Comparison of ENCODE assay signal across 8 cellular contexts in the genomic region with DNA sequence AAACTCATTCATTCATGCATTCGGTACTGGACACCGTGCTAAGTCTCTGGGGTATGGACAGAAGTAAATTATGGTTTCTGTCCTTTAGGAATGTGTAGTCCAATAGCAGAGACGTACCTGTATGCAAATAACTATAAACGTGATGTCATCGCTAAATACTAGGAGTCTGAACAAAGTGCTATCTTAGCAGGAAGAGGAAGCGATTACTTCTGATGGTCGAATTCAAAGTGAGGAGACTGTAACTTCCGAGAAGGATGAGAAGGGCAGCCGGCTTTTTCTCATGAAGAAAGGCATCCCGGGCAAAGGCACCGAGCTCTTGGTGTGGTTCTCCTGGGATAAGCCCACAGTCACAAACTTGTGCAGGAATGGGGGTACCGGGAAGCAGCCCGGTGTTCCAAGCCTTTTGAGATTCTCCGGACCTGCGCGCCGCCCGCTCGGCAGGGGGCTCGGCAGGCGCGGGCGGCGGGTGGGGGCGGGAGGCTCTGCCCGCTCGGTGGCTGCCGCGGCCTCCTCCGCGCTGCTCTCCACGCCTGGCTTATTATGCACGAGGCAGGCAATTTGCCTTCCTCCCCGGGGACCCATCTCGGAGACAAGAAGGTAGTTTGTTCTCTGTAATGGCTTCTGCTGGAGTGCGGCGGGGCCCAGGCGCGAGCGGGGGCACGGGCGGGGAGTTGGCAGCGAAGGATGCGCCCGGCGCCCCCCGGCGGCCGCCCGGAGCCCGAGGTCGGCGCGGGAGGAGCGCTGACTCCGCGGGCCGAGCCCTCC.
DNase-seq lines count a peak whose midpoint lies in the region; ATAC-seq and TF ChIP-seq lines count a peak whose summit lies in the region.

No MANE protein-coding gene starts in this region.

- H3K36me3 Mint-ChIP-seq in WTC11 (peaks cover 9% of the 10 kb centered on the region), endothelial cell (ENCODE audit: low read depth, unreplicated experiment) (no peaks in the 10 kb centered on the region)

- no peaks in the 10 kb centered on the region; a peak in 1 of 22 replicates for H4K20me1 ChIP-seq in BLaER1 treated with 17β-estradiol and CSF1 and Interleukin-3, amounts not matched to agents 10 nM and 100 nM
- H4K20me1 ChIP-seq in KMS-11 (ENCODE audit: insufficient read depth): no peaks in the 10 kb centered on the region

- TF ChIP-seq EP300 in suprapubic skin (IDR thresholded peaks at IDR 0.05): no peak

- H3K9ac ChIP-seq in BLaER1 treated with 17β-estradiol and CSF1 and Interleukin-3, amounts not matched to agents 10 nM and 100 nM: peak overlapping the region; percentile 24 to 78 (median 68); a peak in 21 of 22 replicates
- H3K9ac ChIP-seq in KMS-11: no peak overlapping the region

- H3K27me3 ChIP-seq in BLaER1 treated with 17β-estradiol and CSF1 and Interleukin-3, amounts not matched to agents 10 nM and 100 nM: peaks cover 0 to 21% (median 0%) of the 10 kb centered on the region in 11 experiments; a peak in 4 of 22 replicates
- peaks cover 16% of the 10 kb centered on the region for H3K27me3 ChIP-seq in KMS-11 (ENCODE audit: insufficient read depth, low read depth)
- H3K27me3 ChIP-seq in mononuclear cell (ENCODE audit: insufficient read depth, low read length): peaks cover 28% of the 10 kb centered on the region
- H3K27me3 ChIP-seq in suprapubic skin: peaks cover 24% of the 10 kb centered on the region

- peak overlapping the region in 9 of 11 experiments; percentile 17 to 67 (median 54); a peak in 13 of 22 replicates for H3K27ac ChIP-seq in BLaER1 treated with 17β-estradiol and CSF1 and Interleukin-3, amounts not matched to agents 10 nM and 100 nM
- no peak overlapping the region for H3K27ac ChIP-seq in KMS-11
- no peak overlapping the region for H3K27ac ChIP-seq in suprapubic skin

- H3K4me1 Mint-ChIP-seq in WTC11 (peaks cover 51% of the 10 kb centered on the region), endothelial cell (ENCODE audit: unreplicated experiment) (peaks cover 9% of the 10 kb centered on the region)

- H3K36me3 ChIP-seq in BLaER1 treated with 17β-estradiol and CSF1 and Interleukin-3, amounts not matched to agents 10 nM and 100 nM: no peaks in the 10 kb centered on the region
- H3K36me3 ChIP-seq in KMS-11 (ENCODE audit: insufficient read depth) (no peaks in the 10 kb centered on the region), suprapubic skin (no peaks in the 10 kb centered on the region)

- H3K4me3 Mint-ChIP-seq in WTC11: peak overlapping the region; percentile 79
- H3K4me3 Mint-ChIP-seq in endothelial cell (ENCODE audit: unreplicated experiment): peak overlapping the region; percentile 88

- H3K27ac Mint-ChIP-seq in WTC11: peak overlapping the region; percentile 35; the same call in 1 of the 2 replicates
- peak overlapping the region; percentile 53 for H3K27ac Mint-ChIP-seq in endothelial cell (ENCODE audit: unreplicated experiment)

- WGBS in suprapubic skin: 17% methylated on average over 15 of the region's 58 CpGs

- no peak for TF ChIP-seq POLR2A in suprapubic skin (IDR thresholded peaks at IDR 0.05)

- peaks cover 49% of the 10 kb centered on the region for H3K27me3 Mint-ChIP-seq in WTC11 (ENCODE audit: low read depth)
- peaks cover 15% of the 10 kb centered on the region for H3K27me3 Mint-ChIP-seq in endothelial cell (ENCODE audit: unreplicated experiment)

- peaks cover 4% of the 10 kb centered on the region; the same call in 1 of the 2 replicates for H3K9me3 Mint-ChIP-seq in WTC11
- H3K9me3 Mint-ChIP-seq in endothelial cell (ENCODE audit: unreplicated experiment): no peaks in the 10 kb centered on the region

- peaks cover 6 to 21% (median 12%) of the 10 kb centered on the region in 10 experiments; a peak in 19 of 20 replicates for H3K4me1 ChIP-seq in BLaER1 treated with 17β-estradiol and CSF1 and Interleukin-3, amounts not matched to agents 10 nM and 100 nM
- H3K4me1 ChIP-seq in KMS-11 (ENCODE audit: low read depth, poor library complexity, severe bottlenecking) (peaks cover 3% of the 10 kb centered on the region), mononuclear cell (ENCODE audit: insufficient read depth, low read length) (peaks cover 16% of the 10 kb centered on the region), suprapubic skin (peaks cover 14% of the 10 kb centered on the region)

- POLR2A ChIA-PET in WTC11 (lab: Charles Lee): no interaction called here

- peak overlapping the region; percentile 69 for H2AFZ ChIP-seq in KMS-11 (ENCODE audit: low read depth)

- peak overlapping the region; percentile 71 to 97 (median 86) for H3K4me2 ChIP-seq in BLaER1 treated with 17β-estradiol and CSF1 and Interleukin-3, amounts not matched to agents 10 nM and 100 nM
- H3K4me2 ChIP-seq in KMS-11: peak overlapping the region; percentile 18

- TF ChIP-seq CTCF in KMS-11 (conservative IDR thresholded peaks at IDR 0.05; ENCODE audit: low read depth, low read length) (no peak; the same call in 1 of the 2 replicates), WTC11 (IDR thresholded peaks at IDR 0.05) (peak; percentile 19; the same call in 1 of the 2 replicates), endothelial cell (IDR thresholded peaks at IDR 0.05; ENCODE audit: unreplicated experiment) (peak; percentile 63), suprapubic skin (IDR thresholded peaks at IDR 0.05) (peak in 1 of 2 donors; percentile 49)

- DNase-seq in WTC11 (ENCODE audit: low spot score): peak; percentile 65
- DNase-seq in endothelial cell (ENCODE audit: low spot score): peak; percentile 70
- no peak for DNase-seq in suprapubic skin (ENCODE audit: low spot score in 2 of 2)
- DNase-seq in superior temporal gyrus (ENCODE audit: extremely low spot score): no peak

- peak overlapping the region; percentile 52 to 74 (median 60) for H3K4me3 ChIP-seq in BLaER1 treated with 17β-estradiol and CSF1 and Interleukin-3, amounts not matched to agents 10 nM and 100 nM
- peak overlapping the region; percentile 57 for H3K4me3 ChIP-seq in KMS-11 (IDR thresholded peaks at IDR 0.05; ENCODE audit: insufficient read depth, low read depth, low read length)
- H3K4me3 ChIP-seq in mononuclear cell (ENCODE audit: low read length): peak overlapping the region; percentile 23
- peak overlapping the region; percentile 50 for H3K4me3 ChIP-seq in suprapubic skin

- H3K9me3 ChIP-seq in BLaER1 treated with 17β-estradiol and CSF1 and Interleukin-3, amounts not matched to agents 10 nM and 100 nM (replicated peaks in 1 of 11): peaks cover 13 to 26% (median 17%) of the 10 kb centered on the region in 11 experiments
- H3K9me3 ChIP-seq in mononuclear cell (ENCODE audit: low read depth, low read length) (no peaks in the 10 kb centered on the region), suprapubic skin (no peaks in the 10 kb centered on the region)

- CTCF ChIA-PET in WTC11 (lab: Charles Lee): interaction anchor here (0.5 to 14.7 kb wide), 23 partner anchors 8 to 162 kb away, joined by 3 to 475 read pairs (median 5); a partner anchor contains a TSS

- ATAC-seq in WTC11 (peak; percentile 69), GM21360 (IDR thresholded peaks at IDR 0.05; ENCODE audit: unreplicated experiment) (no peak)

- no peaks in the 10 kb centered on the region for H3K79me2 ChIP-seq in KMS-11 (ENCODE audit: insufficient read depth, low read depth)

TF ChIP-seq in WTC11, 78 proteins besides CTCF, POLR2A, EP300 and RAD21 (continues in another document):
- no peak for TF ChIP-seq MYBL2 (CRISPR knock-in tag; IDR thresholded peaks at IDR 0.05)
- TF ChIP-seq NR2C2 (CRISPR knock-in tag; IDR thresholded peaks at IDR 0.05): no peak
- no peak for TF ChIP-seq ZNF671 (CRISPR knock-in tag; IDR thresholded peaks at IDR 0.05)
- TF ChIP-seq ZNF317 (CRISPR knock-in tag; IDR thresholded peaks at IDR 0.05; ENCODE audit: borderline replicate concordance, low read depth): no peak
- no peak for TF ChIP-seq ZNF416 (CRISPR knock-in tag; IDR thresholded peaks at IDR 0.05)
- TF ChIP-seq, protein P1, sequence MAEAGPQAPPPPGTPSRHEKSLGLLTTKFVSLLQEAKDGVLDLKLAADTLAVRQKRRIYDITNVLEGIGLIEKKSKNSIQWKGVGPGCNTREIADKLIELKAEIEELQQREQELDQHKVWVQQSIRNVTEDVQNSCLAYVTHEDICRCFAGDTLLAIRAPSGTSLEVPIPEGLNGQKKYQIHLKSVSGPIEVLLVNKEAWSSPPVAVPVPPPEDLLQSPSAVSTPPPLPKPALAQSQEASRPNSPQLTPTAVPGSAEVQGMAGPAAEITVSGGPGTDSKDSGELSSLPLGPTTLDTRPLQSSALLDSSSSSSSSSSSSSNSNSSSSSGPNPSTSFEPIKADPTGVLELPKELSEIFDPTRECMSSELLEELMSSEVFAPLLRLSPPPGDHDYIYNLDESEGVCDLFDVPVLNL (CRISPR knock-in tag; IDR thresholded peaks at IDR 0.05; ENCODE audit: borderline replicate concordance, low read depth): no peak
- TF ChIP-seq EMX1 (CRISPR knock-in tag; IDR thresholded peaks at IDR 0.05): peak; percentile 66; the same call in 1 of the 2 replicates
- peak; percentile 81 for TF ChIP-seq ZNF263 (CRISPR knock-in tag; IDR thresholded peaks at IDR 0.05; ENCODE audit: low read depth)
- TF ChIP-seq, protein P2, sequence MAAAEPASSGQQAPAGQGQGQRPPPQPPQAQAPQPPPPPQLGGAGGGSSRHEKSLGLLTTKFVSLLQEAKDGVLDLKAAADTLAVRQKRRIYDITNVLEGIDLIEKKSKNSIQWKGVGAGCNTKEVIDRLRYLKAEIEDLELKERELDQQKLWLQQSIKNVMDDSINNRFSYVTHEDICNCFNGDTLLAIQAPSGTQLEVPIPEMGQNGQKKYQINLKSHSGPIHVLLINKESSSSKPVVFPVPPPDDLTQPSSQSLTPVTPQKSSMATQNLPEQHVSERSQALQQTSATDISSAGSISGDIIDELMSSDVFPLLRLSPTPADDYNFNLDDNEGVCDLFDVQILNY (CRISPR knock-in tag; IDR thresholded peaks at IDR 0.05): no peak; the same call in 1 of the 2 replicates
- TF ChIP-seq, protein P3, sequence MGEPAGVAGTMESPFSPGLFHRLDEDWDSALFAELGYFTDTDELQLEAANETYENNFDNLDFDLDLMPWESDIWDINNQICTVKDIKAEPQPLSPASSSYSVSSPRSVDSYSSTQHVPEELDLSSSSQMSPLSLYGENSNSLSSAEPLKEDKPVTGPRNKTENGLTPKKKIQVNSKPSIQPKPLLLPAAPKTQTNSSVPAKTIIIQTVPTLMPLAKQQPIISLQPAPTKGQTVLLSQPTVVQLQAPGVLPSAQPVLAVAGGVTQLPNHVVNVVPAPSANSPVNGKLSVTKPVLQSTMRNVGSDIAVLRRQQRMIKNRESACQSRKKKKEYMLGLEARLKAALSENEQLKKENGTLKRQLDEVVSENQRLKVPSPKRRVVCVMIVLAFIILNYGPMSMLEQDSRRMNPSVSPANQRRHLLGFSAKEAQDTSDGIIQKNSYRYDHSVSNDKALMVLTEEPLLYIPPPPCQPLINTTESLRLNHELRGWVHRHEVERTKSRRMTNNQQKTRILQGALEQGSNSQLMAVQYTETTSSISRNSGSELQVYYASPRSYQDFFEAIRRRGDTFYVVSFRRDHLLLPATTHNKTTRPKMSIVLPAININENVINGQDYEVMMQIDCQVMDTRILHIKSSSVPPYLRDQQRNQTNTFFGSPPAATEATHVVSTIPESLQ (CRISPR knock-in tag; IDR thresholded peaks at IDR 0.05): no peak
- no peak for TF ChIP-seq ETV6 (CRISPR knock-in tag; IDR thresholded peaks at IDR 0.05)

Comparison
In these comparisons a context has a peak if more than half of its experiments do, and no peak if none do; other contexts are left out.
1. H3K27ac ChIP-seq: peak in BLaER1 treated with 17β-estradiol and CSF1 and Interleukin-3, amounts not matched to agents 10 nM and 100 nM (9 of 11); none in KMS-11 (single experiment) and suprapubic skin (single experiment).
2. DNase-seq: peak in WTC11 (single experiment) and endothelial cell (single experiment); none in suprapubic skin (0 of 2) and superior temporal gyrus (single experiment).
3. Peak in every context shown above with its lines, with median percentiles within 50 percentile points of each other: H3K4me3 ChIP-seq.